Comparison of ENCODE assay signal across 1 cellular context in genomic region chr11:68048681-68049508, GRCh38.
TF ChIP-seq lines count a peak whose summit lies in the region.

No MANE protein-coding gene starts in this region.

TF ChIP-seq in GM12878, 131 proteins besides CTCF, POLR2A, EP300 and RAD21:
- TF ChIP-seq ZBTB4 (CRISPR knock-in tag; IDR thresholded peaks at IDR 0.05) (no peak), POLR2AphosphoS2 (IDR thresholded peaks at IDR 0.05; ENCODE audit: low read depth, low read length) (0 out of 2 replicates have a peak, but pooled peaks have one; percentile 32), TAF1 (IDR thresholded peaks at IDR 0.05; ENCODE audit: borderline replicate concordance, low read depth, low read length) (no peak)
